Comparison of ENCODE assay signal across 1 cellular context in genomic region chr12:113274848-113275247, GRCh38.
TF ChIP-seq lines count a peak whose summit lies in the region.

No MANE protein-coding gene starts in this region.

TF ChIP-seq in IMR-90, 13 proteins besides CTCF, POLR2A, EP300 and RAD21:
- TF ChIP-seq NFE2L2 (IDR thresholded peaks at IDR 0.05; ENCODE audit: low read depth, low read length) = no peak
- no peak for TF ChIP-seq MXI1 (IDR thresholded peaks at IDR 0.05; ENCODE audit: borderline replicate concordance, low read depth, low read length)
- no peak for TF ChIP-seq RCOR1 (IDR thresholded peaks at IDR 0.05; ENCODE audit: insufficient replicate concordance, low read length)
- no peak for TF ChIP-seq CEBPB (IDR thresholded peaks at IDR 0.05; ENCODE audit: low read depth, low read length)
